9 cellular contexts compared by ENCODE assay signal in genomic region chr17:1722022-1722421, GRCh38. TPM values are rescaled to one million over a fixed set of nuclear protein-coding genes. Genes with fewer than 3 reads are reported as not detected.
DNase-seq lines count a peak whose midpoint lies in the region; ATAC-seq and TF ChIP-seq lines count a peak whose summit lies in the region.
"Not testable (repeated sequence)": the region's sequence is repeated elsewhere in the genome, so short reads cannot be mapped to it uniquely, and the experiment has no call there.
"Had no signal": no experiment of that assay in that cellular context is flagged by ENCODE, and none has a peak within 500 bp of the region (broad histone marks: within the 10 kb centered on the region; RNA-seq: fewer than 3 reads in every experiment).

No MANE protein-coding gene starts in this region.

- CTCF ChIA-PET in AG04449 (lab: Yijun Ruan, JAX) (interaction anchor here (0.6 to 7.2 kb wide), 26 partner anchors 8 to 939 kb away, joined by 3 to 180 read pairs (median 8); partner anchors contain the start of genes RPA1, SERPINF1 and SMYD4), RWPE1 (lab: Yijun Ruan, JAX) (interaction anchor here (1.2 to 1.6 kb wide), 2 partner anchors 48 to 62 kb away, joined by 3 to 6 read pairs; no protein-coding TSS in a partner anchor)
- CTCF ChIA-PET in CD8-positive, alpha-beta T cell (lab: Charles Lee) = interaction anchor here (0.8 to 9.6 kb wide), 25 partner anchors 9 to 324 kb away, joined by 3 to 144 read pairs (median 6); partner anchors contain the start of genes RPA1, SERPINF1 and SMYD4

- peak; percentile 59 for DNase-seq in AG04449 (ENCODE audit: low read depth, low spot score)
- not testable (repeated sequence) for DNase-seq in CD8-positive, alpha-beta T cell; RWPE1 (ENCODE audit: low spot score); memory B cell (ENCODE audit: low spot score in 2 of 2)
- DNase-seq in HT1080 (ENCODE audit: low read depth) = peak; percentile 45
- DNase-seq in adipocyte (ENCODE audit: low read depth) = peak; percentile 56
- DNase-seq in fibroblast of pulmonary artery (ENCODE audit: low read depth) = peak; percentile 54

- not testable (repeated sequence) for H3K36me3 Mint-ChIP-seq in CD8-positive, alpha-beta T cell; memory B cell

- not testable (repeated sequence) for H3K4me3 Mint-ChIP-seq in CD8-positive, alpha-beta T cell
- H3K4me3 Mint-ChIP-seq in memory B cell = peak overlapping the region; percentile 24

- H3K4me3 ChIP-seq in AG04449 (ENCODE audit: low read depth, low read length); CD8-positive, alpha-beta T cell (ENCODE audit: low read depth, low read length); adipocyte (ENCODE audit: low read length); fibroblast of pulmonary artery (replicated peaks; ENCODE audit: low read depth, low read length); skin epidermis: not testable (repeated sequence)

- peaks cover 57% of the 10 kb centered on the region for H3K4me1 ChIP-seq in CD8-positive, alpha-beta T cell (ENCODE audit: insufficient read depth, low read length)
- peaks cover 70% of the 10 kb centered on the region for H3K4me1 ChIP-seq in adipocyte (ENCODE audit: control insufficient read depth, insufficient read depth, low read length)

- not testable (repeated sequence) for H3K27ac ChIP-seq in CD8-positive, alpha-beta T cell (ENCODE audit: low read depth, low read length)
- peak overlapping the region; percentile 99 for H3K27ac ChIP-seq in RWPE1
- H3K27ac ChIP-seq in skin epidermis = peak overlapping the region in 19 of 21 experiments; percentile 13 to 98 (median 86)

- H3K4me1 Mint-ChIP-seq in CD8-positive, alpha-beta T cell (ENCODE audit: low read depth) = peaks cover 36% of the 10 kb centered on the region
- peaks cover 25% of the 10 kb centered on the region for H3K4me1 Mint-ChIP-seq in memory B cell

- H3K9me3 Mint-ChIP-seq in CD8-positive, alpha-beta T cell; memory B cell: not testable (repeated sequence)

- H3K27me3 Mint-ChIP-seq in CD8-positive, alpha-beta T cell (ENCODE audit: low read depth); memory B cell: not testable (repeated sequence)

- H3K9ac ChIP-seq in adipocyte (ENCODE audit: low read length) = not testable (repeated sequence)

- POLR2A ChIA-PET in AG04449 (lab: Yijun Ruan, JAX) = interaction anchor here (0.6 kb wide), 1 partner anchor 9 kb away, joined by 4 read pairs; no protein-coding TSS in a partner anchor
- POLR2A ChIA-PET in CD8-positive, alpha-beta T cell (lab: Charles Lee) = interaction anchor here (0.7 to 3.3 kb wide), 3 partner anchors 42 to 62 kb away, joined by 3 to 12 read pairs (median 4); no protein-coding TSS in a partner anchor
- POLR2A ChIA-PET in RWPE1 (lab: Yijun Ruan, JAX; ENCODE audit: low non-redundant PET) = not testable (repeated sequence)

- not testable (repeated sequence) for H3K9me3 ChIP-seq in CD8-positive, alpha-beta T cell (ENCODE audit: low read length); adipocyte (ENCODE audit: control insufficient read depth, low read length)

- ATAC-seq in CD8-positive, alpha-beta T cell; memory B cell (ENCODE audit: low read depth): not testable (repeated sequence)

- not testable (repeated sequence) for H3K27me3 ChIP-seq in CD8-positive, alpha-beta T cell (ENCODE audit: insufficient read depth, low read length); adipocyte (replicated peaks; ENCODE audit: control insufficient read depth, insufficient read depth, low read length)

- not testable (repeated sequence) for H3K36me3 ChIP-seq in CD8-positive, alpha-beta T cell (ENCODE audit: insufficient read depth, low read length); adipocyte (ENCODE audit: control insufficient read depth, insufficient read depth, low read length, severe bottlenecking)

- not testable (repeated sequence) for TF ChIP-seq CTCF in AG04449 (IDR thresholded peaks at IDR 0.05; ENCODE audit: insufficient read depth, low read length, missing control alignments); CD8-positive, alpha-beta T cell (IDR thresholded peaks at IDR 0.05); RWPE1 (conservative IDR thresholded peaks at IDR 0.05; ENCODE audit: low read depth); fibroblast of pulmonary artery (IDR thresholded peaks at IDR 0.05; ENCODE audit: low read length, missing control alignments)

- intact Hi-C loops in CD8-positive, alpha-beta T cell (cut with DNase I, micrococcal nuclease) = loop anchor here in 1 of 2 experiments (5.0 kb wide), 1 partner anchor 45 kb away; no protein-coding TSS in a partner anchor

- peak overlapping the region; percentile 94 for H3K27ac Mint-ChIP-seq in CD8-positive, alpha-beta T cell
- peak overlapping the region; percentile 96 for H3K27ac Mint-ChIP-seq in memory B cell

RNA-seq across cellular contexts. Expression of gene WDR81, which starts 2.5 kb away (rescaled TPM):
- 10 to 100 TPM; 18.9 to 20.4 TPM for total RNA-seq in CD8-positive, alpha-beta T cell
- total RNA-seq in HT1080 (2014; rRNA removed; shearing (Covaris generic)) = 8.3 and 9.9 TPM in 2 replicates
- 8.5 and 8.6 TPM in 2 replicates for polyA plus RNA-seq in HT1080 (2015; cell fraction: cytosol; rRNA removed)
- 29.7 and 32.5 TPM in 2 replicates for polyA plus RNA-seq in HT1080 (2015; cell fraction: nucleus; rRNA removed)

RNA-seq across cellular contexts. Expression of gene TLCD2, which starts 11.8 kb away (rescaled TPM):
- total RNA-seq in CD8-positive, alpha-beta T cell = under 1 TPM; 0.11 to 0.14 TPM
- 0.37 and 0.64 TPM in 2 replicates for total RNA-seq in HT1080 (2014; rRNA removed; shearing (Covaris generic))
- 1.5 and 1.6 TPM in 2 replicates for polyA plus RNA-seq in HT1080 (2015; cell fraction: cytosol; rRNA removed)
- polyA plus RNA-seq in HT1080 (2015; cell fraction: nucleus; rRNA removed) = 1.3 and 1.4 TPM in 2 replicates

RNA-seq across cellular contexts. Expression of gene SERPINF2, which starts 20.6 kb away (rescaled TPM):
- total RNA-seq in CD8-positive, alpha-beta T cell = under 1 TPM; 0.22 to 0.28 TPM
- 2.0 and 2.9 TPM in 2 replicates for total RNA-seq in HT1080 (2014; rRNA removed; shearing (Covaris generic))
- polyA plus RNA-seq in HT1080 (2015; cell fraction: cytosol; rRNA removed) = 0.28 and 0.57 TPM in 2 replicates
- 0.12 and 0.41 TPM in 2 replicates for polyA plus RNA-seq in HT1080 (2015; cell fraction: nucleus; rRNA removed)
- total RNA-seq: SJSA1 had no signal

RNA-seq across cellular contexts. Expression of gene PRPF8, which starts 37.4 kb away (rescaled TPM):
- 100 to 1,000 TPM; 572 to 611 TPM for total RNA-seq in CD8-positive, alpha-beta T cell
- 107 and 117 TPM in 2 replicates for total RNA-seq in HT1080 (2014; rRNA removed; shearing (Covaris generic))
- polyA plus RNA-seq in HT1080 (2015; cell fraction: cytosol; rRNA removed) = 95.3 and 107 TPM in 2 replicates
- polyA plus RNA-seq in HT1080 (2015; cell fraction: nucleus; rRNA removed) = 341 and 342 TPM in 2 replicates

RNA-seq across cellular contexts. Expression of gene SERPINF1, which starts 39.8 kb away (rescaled TPM):
- 10 to 100 TPM; 19.7 to 20.2 TPM for total RNA-seq in CD8-positive, alpha-beta T cell
- 2.0 and 2.6 TPM in 2 replicates for total RNA-seq in HT1080 (2014; rRNA removed; shearing (Covaris generic))
- polyA plus RNA-seq in HT1080 (2015; cell fraction: cytosol; rRNA removed) = 0.08 and 0.78 TPM in 2 replicates
- 1.7 and 2.7 TPM in 2 replicates for polyA plus RNA-seq in HT1080 (2015; cell fraction: nucleus; rRNA removed)
- total RNA-seq: SJSA1 had no signal
